23 cellular contexts compared by ENCODE assay signal in the genomic region with DNA sequence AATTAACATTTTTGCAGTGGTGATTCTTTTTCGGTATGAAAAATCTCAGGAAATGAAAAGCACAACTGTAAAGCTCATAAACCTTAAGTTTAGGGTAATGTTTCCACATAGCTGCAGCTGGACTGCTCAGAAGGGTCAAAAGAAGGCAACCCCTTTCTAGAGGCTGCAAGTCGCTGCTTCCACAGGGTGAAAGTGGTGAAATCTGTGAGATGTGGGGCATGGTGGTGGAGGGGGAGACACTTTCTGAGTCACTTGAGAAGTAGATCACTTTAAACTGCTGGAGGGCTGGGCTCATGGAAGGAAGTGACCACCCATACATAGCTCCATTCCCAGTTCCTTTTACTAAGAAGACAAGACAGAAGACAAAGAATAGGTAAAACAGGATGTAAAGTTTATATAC. TPM values are rescaled to one million over a fixed set of nuclear protein-coding genes. Genes with fewer than 3 reads are reported as not detected.
"Had no signal": no experiment of that assay in that cellular context is flagged by ENCODE, and none has a peak within 500 bp of the region (broad histone marks: within the 10 kb centered on the region; RNA-seq: fewer than 3 reads in every experiment).

No MANE protein-coding gene starts in this region.

- H3K4me3 Mint-ChIP-seq: activated naive CD4-positive, alpha-beta T cell treated with anti-CD3 and anti-CD28 coated beads, Interleukin-2, amount 50 U/mL, for 24 hours; stimulated activated effector memory CD8-positive, alpha-beta T cell treated with anti-CD3 and anti-CD28 coated beads, Interleukin-12 subunit alpha, Interleukin-12 subunit beta, amount 100 ng/mL, for 72 hours; T-helper 1 cell treated with Interleukin-12 subunit alpha and Interleukin-12 subunit beta and Interleukin-4 antibody, amounts not matched to agents 30 μg/mL and 1 μg/mL, for 36 hours had no signal

- H3K36me3 ChIP-seq: esophagus squamous epithelium, heart right ventricle, left ventricle myocardium inferior, ovary, thoracic aorta, upper lobe of right lung had no signal

- H3K4me3 ChIP-seq: esophagus squamous epithelium, heart right ventricle, left ventricle myocardium inferior, ovary, psoas muscle, skin epidermis, thoracic aorta, upper lobe of right lung had no signal

- H3K27ac Mint-ChIP-seq: activated naive CD4-positive, alpha-beta T cell treated with anti-CD3 and anti-CD28 coated beads, Interleukin-2, amount 50 U/mL, for 24 hours; stimulated activated effector memory CD8-positive, alpha-beta T cell treated with anti-CD3 and anti-CD28 coated beads, Interleukin-12 subunit alpha, Interleukin-12 subunit beta, amount 100 ng/mL, for 72 hours; T-helper 1 cell treated with Interleukin-12 subunit alpha and Interleukin-12 subunit beta and Interleukin-4 antibody, amounts not matched to agents 30 μg/mL and 1 μg/mL, for 36 hours had no signal

- H3K9me3 ChIP-seq: left ventricle myocardium inferior, ovary, psoas muscle, thoracic aorta, upper lobe of right lung had no signal

- H3K27me3 ChIP-seq: ovary had no signal

- H3K27ac ChIP-seq: esophagus squamous epithelium, heart right ventricle, left ventricle myocardium inferior, ovary, psoas muscle, skin epidermis, thoracic aorta, upper lobe of right lung, VCaP had no signal

- H3K4me1 ChIP-seq: esophagus squamous epithelium, heart right ventricle, left ventricle myocardium inferior, psoas muscle, upper lobe of right lung had no signal

- H3K4me1 Mint-ChIP-seq: activated naive CD4-positive, alpha-beta T cell treated with anti-CD3 and anti-CD28 coated beads, Interleukin-2, amount 50 U/mL, for 24 hours; stimulated activated effector memory CD8-positive, alpha-beta T cell treated with anti-CD3 and anti-CD28 coated beads, Interleukin-12 subunit alpha, Interleukin-12 subunit beta, amount 100 ng/mL, for 72 hours had no signal

- H3K36me3 Mint-ChIP-seq: stimulated activated effector memory CD8-positive, alpha-beta T cell treated with anti-CD3 and anti-CD28 coated beads, Interleukin-12 subunit alpha, Interleukin-12 subunit beta, amount 100 ng/mL, for 72 hours had no signal

- DNase-seq: activated CD4-positive, alpha-beta T cell treated with anti-CD3 and anti-CD28 coated beads, Interleukin-2, amount 50 U/mL, for 48 hours; activated gamma-delta T cell; dermis blood vessel endothelial cell; effector memory CD4-positive, alpha-beta T cell; esophagus squamous epithelium; heart right ventricle; kidney glomerular epithelial cell; left ventricle myocardium inferior; mammary epithelial cell; midbrain; ovary; psoas muscle; right cardiac atrium; stimulated activated CD4-positive, alpha-beta T cell treated with anti-CD3 and anti-CD28 coated beads, Interleukin-15, amount 100 ng/mL, for 24 hours; stimulated activated CD4-positive, alpha-beta T cell treated with anti-CD3 and anti-CD28 coated beads, Interleukin-4, amount 100 ng/mL, for 1 hour; upper lobe of right lung had no signal

- H3K9me3 Mint-ChIP-seq: stimulated activated effector memory CD8-positive, alpha-beta T cell treated with anti-CD3 and anti-CD28 coated beads, Interleukin-12 subunit alpha, Interleukin-12 subunit beta, amount 100 ng/mL, for 72 hours had no signal

RNA-seq across cellular contexts. Expression of a gene that starts 8.7 kb away (rescaled TPM):
- total RNA-seq: dermis blood vessel endothelial cell, endothelial cell of umbilical vein, mammary epithelial cell had no signal

RNA-seq across cellular contexts. Expression of a gene that starts 20.4 kb away (rescaled TPM):
- total RNA-seq: dermis blood vessel endothelial cell, endothelial cell of umbilical vein, ovary, psoas muscle, thoracic aorta, upper lobe of right lung had no signal
